In the genomic region with DNA sequence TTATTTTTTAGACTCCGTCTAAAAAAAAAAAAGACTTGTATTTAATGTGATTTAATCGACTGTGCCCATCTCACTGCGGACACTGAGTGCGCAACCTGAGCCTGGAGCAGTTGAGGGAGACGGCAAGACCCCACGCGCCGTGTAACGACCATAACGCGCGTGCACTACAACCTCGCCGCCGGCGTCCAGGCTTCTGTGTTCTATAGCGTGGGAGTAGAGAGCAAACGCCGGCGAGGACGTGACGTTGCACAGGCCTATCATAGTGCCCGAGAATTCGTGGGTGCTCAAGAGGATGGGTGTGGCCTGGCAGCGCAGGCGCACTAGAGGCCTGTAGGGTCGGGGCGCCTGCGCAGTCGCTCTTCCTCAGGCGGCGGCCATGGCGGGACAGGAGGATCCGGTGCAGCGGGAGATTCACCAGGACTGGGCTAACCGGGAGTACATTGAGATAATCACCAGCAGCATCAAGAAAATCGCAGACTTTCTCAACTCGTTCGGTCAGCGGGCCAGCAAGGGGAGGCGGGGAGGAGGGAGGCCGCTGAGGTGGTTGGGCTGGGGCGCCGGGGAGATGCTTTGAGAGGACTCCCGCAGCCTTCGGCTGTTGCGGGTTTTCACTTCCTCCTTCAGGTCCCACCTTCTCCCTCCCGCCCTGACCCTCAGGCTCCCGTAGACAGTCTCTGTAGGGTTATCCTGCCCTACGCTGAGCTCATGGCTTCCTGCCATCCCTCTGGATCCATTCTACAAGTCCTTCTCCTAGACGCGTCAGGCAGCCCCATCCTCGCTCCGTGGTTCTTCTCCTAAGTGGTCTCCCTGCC, we compare ENCODE assay signal across 1 cellular context.
TF ChIP-seq lines count a peak whose summit lies in the region.

A gene (plus strand): TSS at position 350 of the 812 bp plus-strand sequence. CDS start 27 bp downstream, at position 377.

TF ChIP-seq in HCT116, 20 proteins besides CTCF, POLR2A, EP300 and RAD21 (continued from another document):
- no peak; the same call in 1 of the 2 replicates for TF ChIP-seq CBX3 (IDR thresholded peaks at IDR 0.05; ENCODE audit: low read depth)
- peak; percentile 66 for TF ChIP-seq SIN3A (IDR thresholded peaks at IDR 0.05; ENCODE audit: low read depth)
- no peak for TF ChIP-seq ELF1 (IDR thresholded peaks at IDR 0.05; ENCODE audit: borderline replicate concordance, low read depth)
- TF ChIP-seq, protein P1, sequence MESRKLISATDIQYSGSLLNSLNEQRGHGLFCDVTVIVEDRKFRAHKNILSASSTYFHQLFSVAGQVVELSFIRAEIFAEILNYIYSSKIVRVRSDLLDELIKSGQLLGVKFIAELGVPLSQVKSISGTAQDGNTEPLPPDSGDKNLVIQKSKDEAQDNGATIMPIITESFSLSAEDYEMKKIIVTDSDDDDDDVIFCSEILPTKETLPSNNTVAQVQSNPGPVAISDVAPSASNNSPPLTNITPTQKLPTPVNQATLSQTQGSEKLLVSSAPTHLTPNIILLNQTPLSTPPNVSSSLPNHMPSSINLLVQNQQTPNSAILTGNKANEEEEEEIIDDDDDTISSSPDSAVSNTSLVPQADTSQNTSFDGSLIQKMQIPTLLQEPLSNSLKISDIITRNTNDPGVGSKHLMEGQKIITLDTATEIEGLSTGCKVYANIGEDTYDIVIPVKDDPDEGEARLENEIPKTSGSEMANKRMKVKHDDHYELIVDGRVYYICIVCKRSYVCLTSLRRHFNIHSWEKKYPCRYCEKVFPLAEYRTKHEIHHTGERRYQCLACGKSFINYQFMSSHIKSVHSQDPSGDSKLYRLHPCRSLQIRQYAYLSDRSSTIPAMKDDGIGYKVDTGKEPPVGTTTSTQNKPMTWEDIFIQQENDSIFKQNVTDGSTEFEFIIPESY (IDR thresholded peaks at IDR 0.05; ENCODE audit: extremely low read depth, insufficient replicate concordance, low read length) = peak; percentile 37
- peak; percentile 87 for TF ChIP-seq YY1 (IDR thresholded peaks at IDR 0.05; ENCODE audit: extremely low read depth, insufficient replicate concordance, low read depth, low read length)
- no peak for TF ChIP-seq SRF (IDR thresholded peaks at IDR 0.05; ENCODE audit: low read depth)
- TF ChIP-seq, protein P2, sequence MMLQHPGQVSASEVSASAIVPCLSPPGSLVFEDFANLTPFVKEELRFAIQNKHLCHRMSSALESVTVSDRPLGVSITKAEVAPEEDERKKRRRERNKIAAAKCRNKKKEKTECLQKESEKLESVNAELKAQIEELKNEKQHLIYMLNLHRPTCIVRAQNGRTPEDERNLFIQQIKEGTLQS (IDR thresholded peaks at IDR 0.05) = no peak
- no peak for TF ChIP-seq FOSL1 (IDR thresholded peaks at IDR 0.05; ENCODE audit: low read depth)
- no peak for TF ChIP-seq EZH2 (IDR thresholded peaks at IDR 0.05)
